ENCODE assay signal across 18 cellular contexts in genomic region chr1:118862755-118863154, GRCh38.
A peak's percentile ranks its signal among the peaks of the same experiment; 100 is the strongest.
DNase-seq lines count a peak whose midpoint lies in the region; ATAC-seq, FAIRE-seq and TF ChIP-seq lines count a peak whose summit lies in the region.
"Had no signal": no experiment of that assay in that cellular context is flagged by ENCODE, and none has a peak within 500 bp of the region (broad histone marks: within the 10 kb centered on the region; RNA-seq: fewer than 3 reads in every experiment).

No MANE protein-coding gene starts in this region.

- H3K4me1 ChIP-seq in lower lobe of right lung, result no peaks in the 10 kb centered on the region
- H3K4me1 ChIP-seq: sigmoid colon had no signal

- peak; percentile 98 for DNase-seq in RCC 7860 (ENCODE audit: low spot score)
- peak; percentile 98 for DNase-seq in renal cortical epithelial cell (ENCODE audit: low read depth)
- no peak for DNase-seq in lower lobe of right lung
- no peak for DNase-seq in ureter (ENCODE audit: low spot score)
- DNase-seq in left colon, result no peak
- DNase-seq: activated B cell treated with CpG ODN at 0.5 μM for 24 hours; activated CD8-positive, alpha-beta memory T cell treated with anti-CD3 and anti-CD28 coated beads for 24 hours; NCI-H1436; sigmoid colon; stimulated activated CD4-positive, alpha-beta T cell treated with anti-CD3 and anti-CD28 coated beads, Interleukin-4, amount 100 ng/mL, for 24 hours; stimulated activated CD8-positive, alpha-beta memory T cell treated with anti-CD3 and anti-CD28 coated beads, Interleukin-4, amount 100 ng/mL, for 48 hours; T-helper 17 cell had no signal

- no peak overlapping the region for H3K4me3 ChIP-seq in lower lobe of right lung
- H3K4me3 ChIP-seq: sigmoid colon, thoracic aorta had no signal

- no peaks in the 10 kb centered on the region for H3K27me3 ChIP-seq in lower lobe of right lung (ENCODE audit: low read depth)
- H3K27me3 ChIP-seq: sigmoid colon had no signal

- H3K9me3 ChIP-seq in lower lobe of right lung, result no peaks in the 10 kb centered on the region
- H3K9me3 ChIP-seq: sigmoid colon, thoracic aorta had no signal

- H3K27ac ChIP-seq in lower lobe of right lung, result no peak overlapping the region
- H3K27ac ChIP-seq: sigmoid colon, thoracic aorta had no signal

- ATAC-seq in GM18907 (IDR thresholded peaks at IDR 0.05; ENCODE audit: unreplicated experiment), result peak; percentile 78
- ATAC-seq in HG02981 (IDR thresholded peaks at IDR 0.05; ENCODE audit: unreplicated experiment), result peak; percentile 70
- no peak for ATAC-seq in lower lobe of right lung
- ATAC-seq in left colon, result no peak
- ATAC-seq in HG02610 (IDR thresholded peaks at IDR 0.05; ENCODE audit: unreplicated experiment), result no peak
- ATAC-seq: activated T-helper 17 cell treated with anti-CD3 and anti-CD28 coated beads, Interleukin-2, amount 50 U/mL, for 72 hours; left lobe of liver; T-helper 17 cell had no signal

- intact Hi-C loops in lower lobe of right lung (cut with DNase I) (no loop called here), left colon (cut with DNase I, micrococcal nuclease) (no loop called here)

- FAIRE-seq in RCC 7860 (lab: Jason Lieb, UNC), result peak; percentile 99

- TF ChIP-seq CTCF in lower lobe of right lung (IDR thresholded peaks at IDR 0.05), result no peak

- no peaks in the 10 kb centered on the region for H3K36me3 ChIP-seq in lower lobe of right lung
- H3K36me3 ChIP-seq: sigmoid colon, thoracic aorta had no signal

Comparison
In these comparisons a context has a peak if more than half of its experiments do, and no peak if none do; other contexts are left out.
1. ATAC-seq: peak in GM18907 (single experiment) and HG02981 (single experiment); none in lower lobe of right lung (0 of 2), left colon (single experiment) and HG02610 (single experiment).
2. DNase-seq: peak in RCC 7860 (single experiment) and renal cortical epithelial cell (single experiment); none in lower lobe of right lung (single experiment), ureter (single experiment) and left colon (0 of 2).